ENCODE assay signal across 15 cellular contexts in genomic region chr4:118867311-118868067, GRCh38.
"Had no signal": no experiment of that assay in that cellular context is flagged by ENCODE, and none has a peak within 500 bp of the region (broad histone marks: within the 10 kb centered on the region; RNA-seq: fewer than 3 reads in every experiment).

No MANE protein-coding gene starts in this region.

- FAIRE-seq: astrocyte had no signal

- H3K4me3 ChIP-seq: cardiac muscle cell, left ventricle myocardium inferior, transverse colon, vagina had no signal

- ATAC-seq: activated T-helper 17 cell treated with anti-CD3 and anti-CD28 coated beads, Interleukin-2, amount 50 U/mL, for 72 hours; esophagus mucosa; natural killer cell had no signal

- DNase-seq: activated CD4-positive, alpha-beta T cell treated with anti-CD3 and anti-CD28 coated beads, Interleukin-2, amount 50 U/mL, for 48 hours; activated naive CD4-positive, alpha-beta T cell treated with anti-CD3 and anti-CD28 coated beads for 36 hours; hippocampal formation; left ventricle myocardium inferior; natural killer cell; stimulated activated CD4-positive, alpha-beta T cell treated with anti-CD3 and anti-CD28 coated beads, Interleukin-4, amount 100 ng/mL, for 24 hours; stimulated activated naive CD4-positive, alpha-beta T cell treated with Interleukin-2 at 50 U/mL for 16 hours; substantia nigra; transverse colon; WERI-Rb-1 had no signal

- H3K27me3 ChIP-seq: cardiac muscle cell, transverse colon, vagina had no signal

- H3K36me3 ChIP-seq: cardiac muscle cell, left ventricle myocardium inferior, transverse colon, vagina, WERI-Rb-1 had no signal

- H3K9me3 ChIP-seq: left ventricle myocardium inferior, transverse colon, vagina had no signal

- H3K27ac ChIP-seq: cardiac muscle cell, left ventricle myocardium inferior, transverse colon, vagina, WERI-Rb-1 had no signal
